ENCODE assay signal across 8 cellular contexts in genomic region chr19:7680606-7681335, GRCh38. TPM values are rescaled to one million over a fixed set of nuclear protein-coding genes. Genes with fewer than 3 reads are reported as not detected.
DNase-seq lines count a peak whose midpoint lies in the region; ATAC-seq and TF ChIP-seq lines count a peak whose summit lies in the region.

Gene TRAPPC5, plus strand, starts transcription at chr19:7680833. Its CDS starts 1,421 bp downstream, at chr19:7682254.

- peak within 1 kb of the TSS; percentile 91 for H3K27ac Mint-ChIP-seq in activated CD4-positive, alpha-beta memory T cell treated with anti-CD3 and anti-CD28 coated beads for 36 hours

- peaks cover 7% of the 10 kb centered on the region for H3K36me3 Mint-ChIP-seq in activated CD4-positive, alpha-beta memory T cell treated with anti-CD3 and anti-CD28 coated beads for 36 hours

- CTCF ChIA-PET in activated CD4-positive, alpha-beta memory T cell treated with anti-CD3 and anti-CD28 coated beads for 36 hours (lab: Charles Lee), result interaction anchor here (0.6 to 2.2 kb wide), 71 partner anchors 9 to 581 kb away, joined by 3 to 62 read pairs (median 5); partner anchors contain the start of genes ARHGEF18, CD209, CLEC4M and FCER2

- peak within 1 kb of the TSS; percentile 88 for H3K4me3 Mint-ChIP-seq in activated CD4-positive, alpha-beta memory T cell treated with anti-CD3 and anti-CD28 coated beads for 36 hours

- H3K4me1 Mint-ChIP-seq in activated CD4-positive, alpha-beta memory T cell treated with anti-CD3 and anti-CD28 coated beads for 36 hours (ENCODE audit: low read depth), result peaks cover 44% of the 10 kb centered on the region

- peak within 1 kb of the TSS; percentile 84 to 91 for H3K27ac ChIP-seq in liver (ENCODE audit: low read depth in 1 of 2, low read length in 2 of 2)

- H3K4me3 ChIP-seq in liver (ENCODE audit: low read depth in 1 of 3, low read length in 3 of 3), result peak within 1 kb of the TSS; percentile 80 to 97 (median 93)

- ATAC-seq in HG03342 (IDR thresholded peaks at IDR 0.05; ENCODE audit: unreplicated experiment), result peak; percentile 47

- no peaks in the 10 kb centered on the region for H3K9me3 ChIP-seq in liver (ENCODE audit: control insufficient read depth in 4 of 4, low read length in 3 of 4)

- H3K27me3 ChIP-seq in liver (ENCODE audit: control insufficient read depth in 4 of 4, insufficient read depth in 4 of 4, low read length in 3 of 4), result no peaks in the 10 kb centered on the region

- peaks cover 0 to 6% (median 0%) of the 10 kb centered on the region in 4 donors for H3K36me3 ChIP-seq in liver (ENCODE audit: control insufficient read depth in 4 of 4, insufficient read depth in 3 of 4, low read depth in 1 of 4, low read length in 3 of 4)

- DNase-seq in DMS 273 (lab: John Stamatoyannopoulos, UW; ENCODE audit: unreplicated experiment), result peak; percentile 93
- DNase-seq in DMS 273 treated with DMSO at 0.1 percent for 48 hours (lab: John Stamatoyannopoulos, UW), result no peak
- peak; percentile 93 for DNase-seq in NCI-H69 (lab: John Stamatoyannopoulos, UW)
- DNase-seq in activated CD4-positive, alpha-beta memory T cell treated with anti-CD3 and anti-CD28 coated beads for 36 hours, result peak; percentile 91
- peak; percentile 62 to 86 for DNase-seq in dermis microvascular lymphatic vessel endothelial cell (ENCODE audit: low read depth in 2 of 2)
- peak; percentile 88 to 90 for DNase-seq in stimulated activated CD4-positive, alpha-beta T cell treated with anti-CD3 and anti-CD28 coated beads, Interleukin-2, amount 100 ng/mL, for 48 hours

- H3K9me3 Mint-ChIP-seq in activated CD4-positive, alpha-beta memory T cell treated with anti-CD3 and anti-CD28 coated beads for 36 hours, result no peaks in the 10 kb centered on the region

- TF ChIP-seq CTCF in liver (IDR thresholded peaks at IDR 0.05; ENCODE audit: low read depth, low read length, missing input control), result peak; percentile 97

- H3K9ac ChIP-seq in liver (ENCODE audit: low read depth in 1 of 2, low read length in 2 of 2), result peak within 1 kb of the TSS; percentile 45 to 92

- intact Hi-C loops in activated CD4-positive, alpha-beta memory T cell treated with anti-CD3 and anti-CD28 coated beads for 36 hours (cut with micrococcal nuclease), result loop anchor here (1.0 to 5.0 kb wide), 4 partner anchors 25 to 126 kb away; partner anchors contain the start of gene STXBP2

- peaks cover 23% of the 10 kb centered on the region for H3K27me3 Mint-ChIP-seq in activated CD4-positive, alpha-beta memory T cell treated with anti-CD3 and anti-CD28 coated beads for 36 hours

- peak; percentile 60 to 71 for TF ChIP-seq RAD21 in liver (IDR thresholded peaks at IDR 0.05)

- peaks cover 0 to 25% (median 13%) of the 10 kb centered on the region in 4 donors for H3K4me1 ChIP-seq in liver (ENCODE audit: control insufficient read depth in 4 of 4, insufficient read depth in 4 of 4, low read length in 3 of 4)

- POLR2A ChIA-PET in activated CD4-positive, alpha-beta memory T cell treated with anti-CD3 and anti-CD28 coated beads for 36 hours (lab: Charles Lee), result interaction anchor here (1.0 to 1.7 kb wide), 4 partner anchors 51 to 120 kb away, joined by 3 to 10 read pairs (median 4); partner anchors contain the start of genes PET100 and XAB2

- WGBS in liver, result under 1% methylated on average over 78 of the region's 78 CpGs

TF ChIP-seq in liver, 16 proteins besides CTCF, POLR2A, EP300 and RAD21:
- TF ChIP-seq ZBTB33 (IDR thresholded peaks at IDR 0.05), result no peak

RNA-seq across cellular contexts. Expression of gene TRAPPC5, which starts in this region (rescaled TPM):
- 10 to 100 TPM; 77.5 to 88.2 TPM for total RNA-seq in activated CD4-positive, alpha-beta memory T cell treated with anti-CD3 and anti-CD28 coated beads for 36 hours
- 93.8 and 106 TPM in 2 replicates for total RNA-seq in dermis microvascular lymphatic vessel endothelial cell
- 10 to 100 TPM; 22.5 to 38.3 TPM for total RNA-seq in liver
- 100 to 1,000 TPM in 1 of 2 donors, 10 to 100 TPM in 1; 72.1 to 130 TPM for polyA plus RNA-seq in liver
